17 cellular contexts compared by ENCODE assay signal in genomic region chr22:49230194-49230577, GRCh38.
DNase-seq lines count a peak whose midpoint lies in the region; ATAC-seq and TF ChIP-seq lines count a peak whose summit lies in the region.
"Had no signal": no experiment of that assay in that cellular context is flagged by ENCODE, and none has a peak within 500 bp of the region (broad histone marks: within the 10 kb centered on the region; RNA-seq: fewer than 3 reads in every experiment).

No MANE protein-coding gene starts in this region.

- no peak overlapping the region for H3K4me2 ChIP-seq in hepatocyte

- DNase-seq in activated CD4-positive, alpha-beta memory T cell treated with anti-CD3 and anti-CD28 coated beads, Interleukin-2, amount 10 ng/mL, durations not matched to agents 7 days and 5 days = peak; percentile 6
- DNase-seq in activated CD4-positive, alpha-beta memory T cell treated with anti-CD3 and anti-CD28 coated beads for 36 hours = no peak
- DNase-seq in NT2/D1 (ENCODE audit: low read depth, low spot score) (peak; percentile 20), hepatocyte (ENCODE audit: low spot score) (peak; percentile 46), prostate gland (ENCODE audit: low spot score) (peak; percentile 2), mucosa of descending colon (no peak), dedifferentiated amniotic fluid mesenchymal stem cell (ENCODE audit: extremely low spot score) (no peak)
- DNase-seq: activated effector memory CD4-positive, alpha-beta T cell treated with Interleukin-2 at 50 U/mL for 16 hours; anterior cingulate cortex; CD4-positive, CD25-positive, alpha-beta regulatory T cell; foreskin keratinocyte; MG63; NCI-H187; stimulated activated naive CD8-positive, alpha-beta T cell treated with anti-CD3 and anti-CD28 coated beads, Interleukin-15, amount 100 ng/mL, for 72 hours; uterus had no signal

- TF ChIP-seq POLR2A in prostate gland (IDR thresholded peaks at IDR 0.05) = no peak

- no peaks in the 10 kb centered on the region for H4K20me1 ChIP-seq in hepatocyte (ENCODE audit: insufficient read depth, poor library complexity, severe bottlenecking)

- H3K36me3 ChIP-seq in NT2/D1 (ENCODE audit: insufficient read depth, insufficient read length, low read length) = no peaks in the 10 kb centered on the region
- no peaks in the 10 kb centered on the region for H3K36me3 ChIP-seq in hepatocyte (replicated peaks; ENCODE audit: insufficient read depth, low read depth)
- no peaks in the 10 kb centered on the region for H3K36me3 ChIP-seq in prostate gland
- H3K36me3 ChIP-seq in mucosa of descending colon (ENCODE audit: low read depth) = no peaks in the 10 kb centered on the region
- H3K36me3 ChIP-seq: HAP-1, MG63, uterus had no signal

- H3K9ac ChIP-seq in NT2/D1 (ENCODE audit: insufficient read length, low read depth) = no peak overlapping the region

- no peaks in the 10 kb centered on the region for H3K9me3 Mint-ChIP-seq in activated CD4-positive, alpha-beta memory T cell treated with anti-CD3 and anti-CD28 coated beads, Interleukin-2, amount 10 ng/mL, durations not matched to agents 7 days and 5 days
- no peaks in the 10 kb centered on the region for H3K9me3 Mint-ChIP-seq in activated CD4-positive, alpha-beta memory T cell treated with anti-CD3 and anti-CD28 coated beads for 36 hours
- H3K9me3 Mint-ChIP-seq: CD4-positive, CD25-positive, alpha-beta regulatory T cell; stimulated activated naive CD8-positive, alpha-beta T cell treated with anti-CD3 and anti-CD28 coated beads, Interleukin-15, amount 100 ng/mL, for 72 hours had no signal

- H3K4me1 ChIP-seq in NT2/D1 (ENCODE audit: insufficient read depth, insufficient read length) (no peaks in the 10 kb centered on the region), hepatocyte (ENCODE audit: insufficient read depth) (no peaks in the 10 kb centered on the region), prostate gland (replicated peaks) (no peaks in the 10 kb centered on the region), mucosa of descending colon (ENCODE audit: low read depth) (no peaks in the 10 kb centered on the region)
- H3K4me1 ChIP-seq: foreskin keratinocyte, HAP-1, uterus had no signal

- POLR2A ChIA-PET in activated CD4-positive, alpha-beta memory T cell treated with anti-CD3 and anti-CD28 coated beads, Interleukin-2, amount 10 ng/mL, durations not matched to agents 7 days and 5 days (lab: Charles Lee) = no interaction called here
- POLR2A ChIA-PET in activated CD4-positive, alpha-beta memory T cell treated with anti-CD3 and anti-CD28 coated beads for 36 hours (lab: Charles Lee) = no interaction called here

- H3K9me2 ChIP-seq in hepatocyte (replicated peaks; ENCODE audit: insufficient read depth) = no peaks in the 10 kb centered on the region

- ATAC-seq in GM18858 (IDR thresholded peaks at IDR 0.05; ENCODE audit: unreplicated experiment) (no peak), mucosa of descending colon (no peak)
- ATAC-seq: foreskin keratinocyte; stimulated activated naive CD8-positive, alpha-beta T cell treated with anti-CD3 and anti-CD28 coated beads, Interleukin-15, amount 100 ng/mL, for 72 hours had no signal

- H2AFZ ChIP-seq in hepatocyte = no peak overlapping the region

- CTCF ChIA-PET in activated CD4-positive, alpha-beta memory T cell treated with anti-CD3 and anti-CD28 coated beads, Interleukin-2, amount 10 ng/mL, durations not matched to agents 7 days and 5 days (lab: Charles Lee) = no interaction called here
- CTCF ChIA-PET in activated CD4-positive, alpha-beta memory T cell treated with anti-CD3 and anti-CD28 coated beads for 36 hours (lab: Charles Lee) = no interaction called here

- no peak overlapping the region for H3K27ac Mint-ChIP-seq in activated CD4-positive, alpha-beta memory T cell treated with anti-CD3 and anti-CD28 coated beads, Interleukin-2, amount 10 ng/mL, durations not matched to agents 7 days and 5 days
- H3K27ac Mint-ChIP-seq in activated CD4-positive, alpha-beta memory T cell treated with anti-CD3 and anti-CD28 coated beads for 36 hours = no peak overlapping the region
- H3K27ac Mint-ChIP-seq: CD4-positive, CD25-positive, alpha-beta regulatory T cell; stimulated activated naive CD8-positive, alpha-beta T cell treated with anti-CD3 and anti-CD28 coated beads, Interleukin-15, amount 100 ng/mL, for 72 hours had no signal

- H3K79me2 ChIP-seq in hepatocyte = no peaks in the 10 kb centered on the region

- no peak overlapping the region for H3K4me3 ChIP-seq in NT2/D1 (ENCODE audit: insufficient read length, low read depth)
- no peak overlapping the region for H3K4me3 ChIP-seq in hepatocyte
- H3K4me3 ChIP-seq in prostate gland = no peak overlapping the region
- H3K4me3 ChIP-seq in mucosa of descending colon = no peak overlapping the region
- H3K4me3 ChIP-seq: HAP-1, MG63, uterus had no signal

- no peaks in the 10 kb centered on the region for H3K36me3 Mint-ChIP-seq in activated CD4-positive, alpha-beta memory T cell treated with anti-CD3 and anti-CD28 coated beads, Interleukin-2, amount 10 ng/mL, durations not matched to agents 7 days and 5 days (ENCODE audit: low read depth)
- no peaks in the 10 kb centered on the region for H3K36me3 Mint-ChIP-seq in activated CD4-positive, alpha-beta memory T cell treated with anti-CD3 and anti-CD28 coated beads for 36 hours
- H3K36me3 Mint-ChIP-seq: CD4-positive, CD25-positive, alpha-beta regulatory T cell had no signal

- no peaks in the 10 kb centered on the region for H3K4me1 Mint-ChIP-seq in activated CD4-positive, alpha-beta memory T cell treated with anti-CD3 and anti-CD28 coated beads, Interleukin-2, amount 10 ng/mL, durations not matched to agents 7 days and 5 days
- H3K4me1 Mint-ChIP-seq in activated CD4-positive, alpha-beta memory T cell treated with anti-CD3 and anti-CD28 coated beads for 36 hours (ENCODE audit: low read depth) = no peaks in the 10 kb centered on the region
- H3K4me1 Mint-ChIP-seq: CD4-positive, CD25-positive, alpha-beta regulatory T cell; stimulated activated naive CD8-positive, alpha-beta T cell treated with anti-CD3 and anti-CD28 coated beads, Interleukin-15, amount 100 ng/mL, for 72 hours had no signal

- H3K27me3 ChIP-seq in NT2/D1 (ENCODE audit: insufficient read depth, insufficient read length) = peaks cover 2% of the 10 kb centered on the region
- no peaks in the 10 kb centered on the region for H3K27me3 ChIP-seq in hepatocyte
- H3K27me3 ChIP-seq in prostate gland (replicated peaks; ENCODE audit: insufficient read depth) = peaks cover 4% of the 10 kb centered on the region
- H3K27me3 ChIP-seq: foreskin keratinocyte, uterus had no signal

- no peak overlapping the region for H3K27ac ChIP-seq in hepatocyte
- no peak overlapping the region for H3K27ac ChIP-seq in prostate gland
- H3K27ac ChIP-seq: foreskin keratinocyte, uterus had no signal

- WGBS in hepatocyte (ENCODE audit: low lambda C conversion rate, missing lambda C conversion rate) = 44% methylated on average over 3 of the region's 3 CpGs
- 39% methylated on average over 3 of the region's 3 CpGs for WGBS in prostate gland

- H3K9me3 ChIP-seq in NT2/D1 (ENCODE audit: insufficient read depth, low read length) (no peaks in the 10 kb centered on the region), hepatocyte (ENCODE audit: low read depth) (no peaks in the 10 kb centered on the region), prostate gland (no peaks in the 10 kb centered on the region), mucosa of descending colon (no peaks in the 10 kb centered on the region)
- H3K9me3 ChIP-seq: HAP-1, MG63, uterus had no signal

- intact Hi-C loops in activated CD4-positive, alpha-beta memory T cell treated with anti-CD3 and anti-CD28 coated beads for 36 hours (cut with micrococcal nuclease) = no loop called here
- intact Hi-C loops in prostate gland (cut with DNase I) = no loop called here
- intact Hi-C loops in mucosa of descending colon (cut with DNase I, micrococcal nuclease) = no loop called here

- no peaks in the 10 kb centered on the region for H3K27me3 Mint-ChIP-seq in activated CD4-positive, alpha-beta memory T cell treated with anti-CD3 and anti-CD28 coated beads, Interleukin-2, amount 10 ng/mL, durations not matched to agents 7 days and 5 days
- H3K27me3 Mint-ChIP-seq in activated CD4-positive, alpha-beta memory T cell treated with anti-CD3 and anti-CD28 coated beads for 36 hours = peaks cover 4% of the 10 kb centered on the region
- H3K27me3 Mint-ChIP-seq: CD4-positive, CD25-positive, alpha-beta regulatory T cell had no signal

- TF ChIP-seq CTCF in hepatocyte (IDR thresholded peaks at IDR 0.05; ENCODE audit: poor library complexity) (no peak), prostate gland (IDR thresholded peaks at IDR 0.05) (no peak), mucosa of descending colon (IDR thresholded peaks at IDR 0.05) (no peak)

- H3K4me3 Mint-ChIP-seq in activated CD4-positive, alpha-beta memory T cell treated with anti-CD3 and anti-CD28 coated beads, Interleukin-2, amount 10 ng/mL, durations not matched to agents 7 days and 5 days = no peak overlapping the region
- no peak overlapping the region for H3K4me3 Mint-ChIP-seq in activated CD4-positive, alpha-beta memory T cell treated with anti-CD3 and anti-CD28 coated beads for 36 hours
- H3K4me3 Mint-ChIP-seq: CD4-positive, CD25-positive, alpha-beta regulatory T cell; stimulated activated naive CD8-positive, alpha-beta T cell treated with anti-CD3 and anti-CD28 coated beads, Interleukin-15, amount 100 ng/mL, for 72 hours had no signal

Comparison
In these comparisons a context has a peak if more than half of its experiments do, and no peak if none do; other contexts are left out.
1. DNase-seq: peak in activated CD4-positive, alpha-beta memory T cell treated with anti-CD3 and anti-CD28 coated beads, Interleukin-2, amount 10 ng/mL, durations not matched to agents 7 days and 5 days (single experiment), NT2/D1 (single experiment), hepatocyte (single experiment) and prostate gland (single experiment); none in activated CD4-positive, alpha-beta memory T cell treated with anti-CD3 and anti-CD28 coated beads for 36 hours (single experiment), mucosa of descending colon (0 of 3) and dedifferentiated amniotic fluid mesenchymal stem cell (single experiment).